11 cellular contexts compared by ENCODE assay signal in genomic region chr16:57639172-57639571, GRCh38. TPM values are rescaled to one million over a fixed set of nuclear protein-coding genes. Genes with fewer than 3 reads are reported as not detected.
DNase-seq lines count a peak whose midpoint lies in the region; ATAC-seq and TF ChIP-seq lines count a peak whose summit lies in the region.
"Had no signal": no experiment of that assay in that cellular context is flagged by ENCODE, and none has a peak within 500 bp of the region (broad histone marks: within the 10 kb centered on the region; RNA-seq: fewer than 3 reads in every experiment).

No MANE protein-coding gene starts in this region.

- no peak for ATAC-seq in GM21528 (IDR thresholded peaks at IDR 0.05; ENCODE audit: low FRiP score, unreplicated experiment)
- ATAC-seq in activated CD8-positive, alpha-beta memory T cell treated with anti-CD3 and anti-CD28 coated beads, Interleukin-2, amount 10 ng/mL, durations not matched to agents 7 days and 5 days, result no peak

- H3K4me1 Mint-ChIP-seq in activated naive CD8-positive, alpha-beta T cell treated with anti-CD3 and anti-CD28 coated beads for 36 hours, result no peaks in the 10 kb centered on the region
- peaks cover 11% of the 10 kb centered on the region for H3K4me1 Mint-ChIP-seq in Caco-2 (ENCODE audit: low read depth, unreplicated experiment)
- H3K4me1 Mint-ChIP-seq in activated CD8-positive, alpha-beta memory T cell treated with anti-CD3 and anti-CD28 coated beads, Interleukin-2, amount 10 ng/mL, durations not matched to agents 7 days and 5 days, result no peaks in the 10 kb centered on the region

- H3K36me3 ChIP-seq in tibial nerve, result no peaks in the 10 kb centered on the region
- peaks cover 2% of the 10 kb centered on the region for H3K36me3 ChIP-seq in Caco-2 (ENCODE audit: control insufficient read depth, insufficient read depth, low read length)

- CTCF ChIA-PET in Caco-2 (lab: Charles Lee), result no interaction called here
- CTCF ChIA-PET in activated CD8-positive, alpha-beta memory T cell treated with anti-CD3 and anti-CD28 coated beads, Interleukin-2, amount 10 ng/mL, durations not matched to agents 7 days and 5 days (lab: Charles Lee), result interaction anchor here (1.0 to 8.8 kb wide), 5 partner anchors 9 to 46 kb away, joined by 3 to 71 read pairs (median 4); no protein-coding TSS in a partner anchor

- no peaks in the 10 kb centered on the region for H3K9me3 Mint-ChIP-seq in activated naive CD8-positive, alpha-beta T cell treated with anti-CD3 and anti-CD28 coated beads for 36 hours
- no peaks in the 10 kb centered on the region for H3K9me3 Mint-ChIP-seq in Caco-2 (ENCODE audit: unreplicated experiment)
- no peaks in the 10 kb centered on the region for H3K9me3 Mint-ChIP-seq in activated CD8-positive, alpha-beta memory T cell treated with anti-CD3 and anti-CD28 coated beads, Interleukin-2, amount 10 ng/mL, durations not matched to agents 7 days and 5 days (ENCODE audit: low read depth)

- intact Hi-C loops in Caco-2 (cut with micrococcal nuclease; ENCODE audit: unreplicated experiment), result no loop called here

- no peaks in the 10 kb centered on the region for H3K36me3 Mint-ChIP-seq in activated naive CD8-positive, alpha-beta T cell treated with anti-CD3 and anti-CD28 coated beads for 36 hours
- H3K36me3 Mint-ChIP-seq in Caco-2 (ENCODE audit: insufficient read depth, unreplicated experiment), result peaks cover 21% of the 10 kb centered on the region
- H3K36me3 Mint-ChIP-seq in activated CD8-positive, alpha-beta memory T cell treated with anti-CD3 and anti-CD28 coated beads, Interleukin-2, amount 10 ng/mL, durations not matched to agents 7 days and 5 days, result no peaks in the 10 kb centered on the region

- H3K4me1 ChIP-seq in tibial nerve (peaks cover 0 to 73% (median 57%) of the 10 kb centered on the region in 4 donors), Caco-2 (peaks cover 18% of the 10 kb centered on the region)

- H3K4me3 ChIP-seq in tibial nerve (no peak overlapping the region), Caco-2 (ENCODE audit: low read depth, low read length) (no peak overlapping the region)

- POLR2A ChIA-PET in Caco-2 (lab: Charles Lee), result no interaction called here

- TF ChIP-seq POLR2A in tibial nerve (IDR thresholded peaks at IDR 0.05), result no peak

- no TSS peak for BruUV-seq in Caco-2 (replicated peaks; lab: Mats Ljungman, UMichigan)

- H3K4me3 Mint-ChIP-seq in activated naive CD8-positive, alpha-beta T cell treated with anti-CD3 and anti-CD28 coated beads for 36 hours, result no peak overlapping the region
- no peak overlapping the region for H3K4me3 Mint-ChIP-seq in Caco-2 (ENCODE audit: unreplicated experiment)
- H3K4me3 Mint-ChIP-seq in activated CD8-positive, alpha-beta memory T cell treated with anti-CD3 and anti-CD28 coated beads, Interleukin-2, amount 10 ng/mL, durations not matched to agents 7 days and 5 days, result no peak overlapping the region

- DNase-seq in activated T-cell treated with anti-CD3 and anti-CD28 coated beads, Interleukin-2, amount 50 U/mL, for 1 hour, result peak; percentile 46
- no peak for DNase-seq in activated T-cell treated with anti-CD3 and anti-CD28 coated beads for 4 hours
- peak; percentile 46 for DNase-seq in activated naive CD8-positive, alpha-beta T cell treated with anti-CD3 and anti-CD28 coated beads for 36 hours
- DNase-seq in iPS-NIHi7 (ENCODE audit: extremely low spot score), result peak; percentile 88
- no peak for DNase-seq in tibial nerve (ENCODE audit: low spot score in 2 of 2)
- DNase-seq in Caco-2, result no peak
- DNase-seq in activated CD8-positive, alpha-beta memory T cell treated with anti-CD3 and anti-CD28 coated beads, Interleukin-2, amount 10 ng/mL, durations not matched to agents 7 days and 5 days, result no peak
- DNase-seq: cortex of kidney had no signal

- peak overlapping the region; percentile 26 to 95 (median 60) for H3K27ac ChIP-seq in tibial nerve
- H3K27ac ChIP-seq: C4-2B had no signal

- TF ChIP-seq CTCF in tibial nerve (IDR thresholded peaks at IDR 0.05), result no peak
- TF ChIP-seq CTCF in Caco-2 (IDR thresholded peaks at IDR 0.05; ENCODE audit: insufficient read depth in 1 of 2, low read depth in 1 of 2, low read length in 1 of 2, severe bottlenecking in 1 of 2, unreplicated experiment in 1 of 2), result no peak

- H3K27me3 ChIP-seq in tibial nerve, result no peaks in the 10 kb centered on the region
- no peaks in the 10 kb centered on the region for H3K27me3 ChIP-seq in Caco-2 (replicated peaks; ENCODE audit: control insufficient read depth, insufficient read depth, low read length)

- 10 to 21% methylated on average over 10 to 14 of the region's 14 CpGs for WGBS in tibial nerve, 2 donors

- H3K9me3 ChIP-seq in tibial nerve, result no peaks in the 10 kb centered on the region
- no peaks in the 10 kb centered on the region for H3K9me3 ChIP-seq in Caco-2

- peaks cover 9% of the 10 kb centered on the region for H3K27me3 Mint-ChIP-seq in activated naive CD8-positive, alpha-beta T cell treated with anti-CD3 and anti-CD28 coated beads for 36 hours
- no peaks in the 10 kb centered on the region for H3K27me3 Mint-ChIP-seq in Caco-2 (ENCODE audit: insufficient read depth, unreplicated experiment)
- peaks cover 14% of the 10 kb centered on the region for H3K27me3 Mint-ChIP-seq in activated CD8-positive, alpha-beta memory T cell treated with anti-CD3 and anti-CD28 coated beads, Interleukin-2, amount 10 ng/mL, durations not matched to agents 7 days and 5 days

- TF ChIP-seq EP300 in tibial nerve (IDR thresholded peaks at IDR 0.05), result no peak

- H3K27ac Mint-ChIP-seq in activated naive CD8-positive, alpha-beta T cell treated with anti-CD3 and anti-CD28 coated beads for 36 hours, result no peak overlapping the region
- H3K27ac Mint-ChIP-seq in Caco-2 (ENCODE audit: unreplicated experiment), result no peak overlapping the region
- no peak overlapping the region for H3K27ac Mint-ChIP-seq in activated CD8-positive, alpha-beta memory T cell treated with anti-CD3 and anti-CD28 coated beads, Interleukin-2, amount 10 ng/mL, durations not matched to agents 7 days and 5 days

RNA-seq across cellular contexts. Expression of gene ADGRG1, which starts 10.7 kb away (rescaled TPM):
- total RNA-seq in activated naive CD8-positive, alpha-beta T cell treated with anti-CD3 and anti-CD28 coated beads for 36 hours, result 1 to 10 TPM; 2.8 to 3.0 TPM
- total RNA-seq in tibial nerve (10 to 100 TPM in 3 of 4 donors, 1 to 10 TPM in 1; 9.0 to 59.4 (median 41.8) TPM), Caco-2 (2022) (153 and 195 TPM in 2 replicates)
- total RNA-seq in activated CD8-positive, alpha-beta memory T cell treated with anti-CD3 and anti-CD28 coated beads, Interleukin-2, amount 10 ng/mL, durations not matched to agents 7 days and 5 days, result 10 to 100 TPM in 1 of 2 experiments, 1 to 10 TPM in 1; 7.3 to 19.9 TPM

RNA-seq across cellular contexts. Expression of gene ADGRG3, which starts 28.9 kb away (rescaled TPM):
- total RNA-seq in activated naive CD8-positive, alpha-beta T cell treated with anti-CD3 and anti-CD28 coated beads for 36 hours, result not detected
- total RNA-seq in tibial nerve, result 1 to 10 TPM in 1 of 4 donors, under 1 TPM in 2, not detected in 1; 0.21 to 1.8 (median 0.90) TPM
- 0.25 TPM in 1 of 2 replicates, not detected in the other for total RNA-seq in Caco-2 (2022)
- total RNA-seq in activated CD8-positive, alpha-beta memory T cell treated with anti-CD3 and anti-CD28 coated beads, Interleukin-2, amount 10 ng/mL, durations not matched to agents 7 days and 5 days, result not detected
- total RNA-seq: SK-MEL-5 had no signal

RNA-seq across cellular contexts. Expression of gene DRC7, which starts 55.4 kb away (rescaled TPM):
- total RNA-seq in activated naive CD8-positive, alpha-beta T cell treated with anti-CD3 and anti-CD28 coated beads for 36 hours, result not detected
- total RNA-seq in tibial nerve, result 1 to 10 TPM in 1 of 4 donors, under 1 TPM in 1, not detected in 2; 0.22 to 2.1 TPM
- total RNA-seq in Caco-2 (2022), result 1.1 and 1.2 TPM in 2 replicates
- total RNA-seq in activated CD8-positive, alpha-beta memory T cell treated with anti-CD3 and anti-CD28 coated beads, Interleukin-2, amount 10 ng/mL, durations not matched to agents 7 days and 5 days, result not detected
- total RNA-seq: SK-MEL-5 had no signal

Comparison
In these comparisons a context has a peak if more than half of its experiments do, and no peak if none do; other contexts are left out.
1. DNase-seq: peak in activated T-cell treated with anti-CD3 and anti-CD28 coated beads, Interleukin-2, amount 50 U/mL, for 1 hour (single experiment), activated naive CD8-positive, alpha-beta T cell treated with anti-CD3 and anti-CD28 coated beads for 36 hours (single experiment) and iPS-NIHi7 (single experiment); none in activated T-cell treated with anti-CD3 and anti-CD28 coated beads for 4 hours (single experiment), tibial nerve (0 of 2), Caco-2 (0 of 2) and activated CD8-positive, alpha-beta memory T cell treated with anti-CD3 and anti-CD28 coated beads, Interleukin-2, amount 10 ng/mL, durations not matched to agents 7 days and 5 days (single experiment).